Comparison of ENCODE assay signal across 8 cellular contexts in the genomic region with DNA sequence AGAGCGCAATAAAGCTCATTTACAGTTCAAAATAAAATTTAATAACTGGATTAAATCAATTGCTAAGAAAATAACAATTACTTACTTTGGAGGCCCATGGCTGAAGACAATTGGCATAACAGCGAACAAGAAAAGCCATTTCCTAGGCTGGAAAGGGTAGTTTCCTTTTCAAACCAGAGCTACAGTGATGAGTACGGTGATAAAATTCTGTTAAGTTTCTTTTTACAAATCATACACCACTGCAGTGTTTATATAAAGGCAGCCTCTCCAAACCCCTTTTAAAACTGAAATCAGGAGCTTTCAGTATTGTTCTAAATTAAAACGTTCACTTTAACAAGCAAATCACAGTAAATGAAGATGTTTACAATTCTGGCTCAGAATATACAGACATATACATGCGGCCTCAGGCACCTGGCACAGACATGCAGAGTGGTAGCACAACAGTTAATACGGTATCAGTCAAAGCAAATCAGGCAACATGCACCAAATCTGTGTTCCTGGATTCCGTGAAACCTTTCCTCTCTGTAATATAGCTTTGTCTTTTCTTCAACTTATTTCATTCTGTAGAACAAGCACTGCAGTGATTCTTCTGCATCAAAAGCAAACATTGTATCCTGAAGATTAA.
A peak's percentile ranks its signal among the peaks of the same experiment; 100 is the strongest.
DNase-seq lines count a peak whose midpoint lies in the region; ATAC-seq and TF ChIP-seq lines count a peak whose summit lies in the region.

No MANE protein-coding gene starts in this region.

- CTCF ChIA-PET in activated CD8-positive, alpha-beta memory T cell treated with anti-CD3 and anti-CD28 coated beads, Interleukin-2, amount 10 ng/mL, durations not matched to agents 7 days and 5 days (lab: Charles Lee), result interaction anchor here (0.6 to 2.1 kb wide), 10 partner anchors 11 to 1270 kb away, joined by 3 to 9 read pairs (median 3); no protein-coding TSS in a partner anchor

- H3K27me3 ChIP-seq in gastroesophageal sphincter, result no peaks in the 10 kb centered on the region
- H3K27me3 ChIP-seq in stomach, result no peaks in the 10 kb centered on the region

- DNase-seq in activated CD8-positive, alpha-beta memory T cell treated with anti-CD3 and anti-CD28 coated beads, Interleukin-2, amount 10 ng/mL, durations not matched to agents 7 days and 5 days, result no peak
- no peak for DNase-seq in activated CD8-positive, alpha-beta memory T cell treated with anti-CD3 and anti-CD28 coated beads for 24 hours
- DNase-seq in stomach, result no peak
- DNase-seq in type B pancreatic cell (ENCODE audit: extremely low spot score, unreplicated experiment), result no peak
- no peak for DNase-seq in kidney tubule cell (ENCODE audit: low spot score)

- H3K27me3 Mint-ChIP-seq in activated CD8-positive, alpha-beta memory T cell treated with anti-CD3 and anti-CD28 coated beads, Interleukin-2, amount 10 ng/mL, durations not matched to agents 7 days and 5 days, result no peaks in the 10 kb centered on the region
- no peaks in the 10 kb centered on the region for H3K27me3 Mint-ChIP-seq in type B pancreatic cell

- H3K4me3 ChIP-seq in gastroesophageal sphincter (peak overlapping the region; percentile 32), stomach (peak overlapping the region in 3 of 4 donors; percentile 7 to 17 (median 9))

- no peak for TF ChIP-seq CTCF in VCaP (conservative IDR thresholded peaks at IDR 0.05)
- no peak for TF ChIP-seq CTCF in gastroesophageal sphincter (IDR thresholded peaks at IDR 0.05)
- no peak for TF ChIP-seq CTCF in stomach (IDR thresholded peaks at IDR 0.05)
- TF ChIP-seq CTCF in type B pancreatic cell (conservative IDR thresholded peaks at IDR 0.05), result no peak

- H3K9me3 ChIP-seq in gastroesophageal sphincter (no peaks in the 10 kb centered on the region), stomach (no peaks in the 10 kb centered on the region)

- H3K36me3 Mint-ChIP-seq in activated CD8-positive, alpha-beta memory T cell treated with anti-CD3 and anti-CD28 coated beads, Interleukin-2, amount 10 ng/mL, durations not matched to agents 7 days and 5 days, result peaks cover 7% of the 10 kb centered on the region
- H3K36me3 Mint-ChIP-seq in type B pancreatic cell, result no peaks in the 10 kb centered on the region

- H3K27ac ChIP-seq in VCaP (peak overlapping the region; percentile 59), gastroesophageal sphincter (peak overlapping the region in 3 of 4 donors; percentile 16 to 37 (median 20)), stomach (peak overlapping the region in 1 of 5 donors; percentile 26)

- H3K4me1 ChIP-seq in gastroesophageal sphincter (peaks cover 0 to 39% (median 5%) of the 10 kb centered on the region in 3 donors), stomach (peaks cover 0 to 33% (median 14%) of the 10 kb centered on the region in 4 donors)

- WGBS in gastroesophageal sphincter (ENCODE audit: low coverage in 1 of 2), 2 donors, result 27 to 33% methylated on average over 7 of the region's 7 CpGs
- WGBS in stomach, 5 donors, result 52 to 63% (median 58%) methylated on average over 7 of the region's 7 CpGs

- peak overlapping the region; percentile 72 for H3K4me3 Mint-ChIP-seq in activated CD8-positive, alpha-beta memory T cell treated with anti-CD3 and anti-CD28 coated beads, Interleukin-2, amount 10 ng/mL, durations not matched to agents 7 days and 5 days
- H3K4me3 Mint-ChIP-seq in type B pancreatic cell, result no peak overlapping the region

- peak; percentile 69 for ATAC-seq in activated CD8-positive, alpha-beta memory T cell treated with anti-CD3 and anti-CD28 coated beads, Interleukin-2, amount 10 ng/mL, durations not matched to agents 7 days and 5 days
- ATAC-seq in gastroesophageal sphincter (no peak), HG02981 (IDR thresholded peaks at IDR 0.05; ENCODE audit: unreplicated experiment) (no peak)

- intact Hi-C loops in stomach (cut with DNase I; ENCODE audit: low total_unique reads), result no loop called here

- peaks cover 67% of the 10 kb centered on the region for H3K4me1 Mint-ChIP-seq in activated CD8-positive, alpha-beta memory T cell treated with anti-CD3 and anti-CD28 coated beads, Interleukin-2, amount 10 ng/mL, durations not matched to agents 7 days and 5 days
- H3K4me1 Mint-ChIP-seq in type B pancreatic cell (ENCODE audit: unreplicated experiment), result peaks cover 21% of the 10 kb centered on the region

- H3K36me3 ChIP-seq in gastroesophageal sphincter (no peaks in the 10 kb centered on the region), stomach (no peaks in the 10 kb centered on the region)

- TF ChIP-seq EP300 in gastroesophageal sphincter (IDR thresholded peaks at IDR 0.05) (no peak), stomach (IDR thresholded peaks at IDR 0.05) (no peak)

- H3K9me3 Mint-ChIP-seq in activated CD8-positive, alpha-beta memory T cell treated with anti-CD3 and anti-CD28 coated beads, Interleukin-2, amount 10 ng/mL, durations not matched to agents 7 days and 5 days (ENCODE audit: low read depth), result no peaks in the 10 kb centered on the region
- no peaks in the 10 kb centered on the region for H3K9me3 Mint-ChIP-seq in type B pancreatic cell

- no peak for TF ChIP-seq POLR2A in gastroesophageal sphincter (IDR thresholded peaks at IDR 0.05)
- TF ChIP-seq POLR2A in stomach (IDR thresholded peaks at IDR 0.05), result no peak

- peak overlapping the region; percentile 90 for H3K27ac Mint-ChIP-seq in activated CD8-positive, alpha-beta memory T cell treated with anti-CD3 and anti-CD28 coated beads, Interleukin-2, amount 10 ng/mL, durations not matched to agents 7 days and 5 days
- no peak overlapping the region for H3K27ac Mint-ChIP-seq in type B pancreatic cell
